ENCODE assay signal across 1 cellular context in the genomic region with DNA sequence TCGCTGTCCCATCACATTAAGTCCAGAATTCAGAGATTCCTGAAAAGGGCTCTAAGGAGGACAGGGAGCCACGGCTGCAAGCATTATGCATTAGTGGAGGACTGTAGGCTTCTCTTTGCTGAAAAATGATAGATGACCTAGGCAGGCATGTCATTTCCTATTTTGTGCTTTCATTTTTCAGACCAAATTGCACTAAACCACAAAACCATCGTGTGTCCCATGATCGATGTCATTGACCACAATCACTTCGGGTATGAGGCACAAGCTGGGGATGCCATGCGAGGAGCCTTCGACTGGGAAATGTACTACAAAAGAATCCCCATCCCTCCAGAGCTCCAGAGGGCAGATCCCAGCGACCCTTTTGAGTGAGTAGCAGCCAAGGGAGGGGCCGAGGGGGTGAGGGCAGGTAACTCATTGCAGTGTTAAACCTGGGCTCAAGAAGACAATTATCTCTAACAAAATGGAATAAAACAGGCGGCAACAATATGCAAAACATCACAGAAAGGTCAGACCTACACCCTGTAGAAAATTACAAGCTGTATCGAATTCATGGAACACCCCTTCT.
TF ChIP-seq lines count a peak whose summit lies in the region.

No MANE protein-coding gene starts in this region.

TF ChIP-seq in GM23338, 12 proteins besides CTCF, POLR2A, EP300 and RAD21 (continued from another document):
- TF ChIP-seq, protein P1, sequence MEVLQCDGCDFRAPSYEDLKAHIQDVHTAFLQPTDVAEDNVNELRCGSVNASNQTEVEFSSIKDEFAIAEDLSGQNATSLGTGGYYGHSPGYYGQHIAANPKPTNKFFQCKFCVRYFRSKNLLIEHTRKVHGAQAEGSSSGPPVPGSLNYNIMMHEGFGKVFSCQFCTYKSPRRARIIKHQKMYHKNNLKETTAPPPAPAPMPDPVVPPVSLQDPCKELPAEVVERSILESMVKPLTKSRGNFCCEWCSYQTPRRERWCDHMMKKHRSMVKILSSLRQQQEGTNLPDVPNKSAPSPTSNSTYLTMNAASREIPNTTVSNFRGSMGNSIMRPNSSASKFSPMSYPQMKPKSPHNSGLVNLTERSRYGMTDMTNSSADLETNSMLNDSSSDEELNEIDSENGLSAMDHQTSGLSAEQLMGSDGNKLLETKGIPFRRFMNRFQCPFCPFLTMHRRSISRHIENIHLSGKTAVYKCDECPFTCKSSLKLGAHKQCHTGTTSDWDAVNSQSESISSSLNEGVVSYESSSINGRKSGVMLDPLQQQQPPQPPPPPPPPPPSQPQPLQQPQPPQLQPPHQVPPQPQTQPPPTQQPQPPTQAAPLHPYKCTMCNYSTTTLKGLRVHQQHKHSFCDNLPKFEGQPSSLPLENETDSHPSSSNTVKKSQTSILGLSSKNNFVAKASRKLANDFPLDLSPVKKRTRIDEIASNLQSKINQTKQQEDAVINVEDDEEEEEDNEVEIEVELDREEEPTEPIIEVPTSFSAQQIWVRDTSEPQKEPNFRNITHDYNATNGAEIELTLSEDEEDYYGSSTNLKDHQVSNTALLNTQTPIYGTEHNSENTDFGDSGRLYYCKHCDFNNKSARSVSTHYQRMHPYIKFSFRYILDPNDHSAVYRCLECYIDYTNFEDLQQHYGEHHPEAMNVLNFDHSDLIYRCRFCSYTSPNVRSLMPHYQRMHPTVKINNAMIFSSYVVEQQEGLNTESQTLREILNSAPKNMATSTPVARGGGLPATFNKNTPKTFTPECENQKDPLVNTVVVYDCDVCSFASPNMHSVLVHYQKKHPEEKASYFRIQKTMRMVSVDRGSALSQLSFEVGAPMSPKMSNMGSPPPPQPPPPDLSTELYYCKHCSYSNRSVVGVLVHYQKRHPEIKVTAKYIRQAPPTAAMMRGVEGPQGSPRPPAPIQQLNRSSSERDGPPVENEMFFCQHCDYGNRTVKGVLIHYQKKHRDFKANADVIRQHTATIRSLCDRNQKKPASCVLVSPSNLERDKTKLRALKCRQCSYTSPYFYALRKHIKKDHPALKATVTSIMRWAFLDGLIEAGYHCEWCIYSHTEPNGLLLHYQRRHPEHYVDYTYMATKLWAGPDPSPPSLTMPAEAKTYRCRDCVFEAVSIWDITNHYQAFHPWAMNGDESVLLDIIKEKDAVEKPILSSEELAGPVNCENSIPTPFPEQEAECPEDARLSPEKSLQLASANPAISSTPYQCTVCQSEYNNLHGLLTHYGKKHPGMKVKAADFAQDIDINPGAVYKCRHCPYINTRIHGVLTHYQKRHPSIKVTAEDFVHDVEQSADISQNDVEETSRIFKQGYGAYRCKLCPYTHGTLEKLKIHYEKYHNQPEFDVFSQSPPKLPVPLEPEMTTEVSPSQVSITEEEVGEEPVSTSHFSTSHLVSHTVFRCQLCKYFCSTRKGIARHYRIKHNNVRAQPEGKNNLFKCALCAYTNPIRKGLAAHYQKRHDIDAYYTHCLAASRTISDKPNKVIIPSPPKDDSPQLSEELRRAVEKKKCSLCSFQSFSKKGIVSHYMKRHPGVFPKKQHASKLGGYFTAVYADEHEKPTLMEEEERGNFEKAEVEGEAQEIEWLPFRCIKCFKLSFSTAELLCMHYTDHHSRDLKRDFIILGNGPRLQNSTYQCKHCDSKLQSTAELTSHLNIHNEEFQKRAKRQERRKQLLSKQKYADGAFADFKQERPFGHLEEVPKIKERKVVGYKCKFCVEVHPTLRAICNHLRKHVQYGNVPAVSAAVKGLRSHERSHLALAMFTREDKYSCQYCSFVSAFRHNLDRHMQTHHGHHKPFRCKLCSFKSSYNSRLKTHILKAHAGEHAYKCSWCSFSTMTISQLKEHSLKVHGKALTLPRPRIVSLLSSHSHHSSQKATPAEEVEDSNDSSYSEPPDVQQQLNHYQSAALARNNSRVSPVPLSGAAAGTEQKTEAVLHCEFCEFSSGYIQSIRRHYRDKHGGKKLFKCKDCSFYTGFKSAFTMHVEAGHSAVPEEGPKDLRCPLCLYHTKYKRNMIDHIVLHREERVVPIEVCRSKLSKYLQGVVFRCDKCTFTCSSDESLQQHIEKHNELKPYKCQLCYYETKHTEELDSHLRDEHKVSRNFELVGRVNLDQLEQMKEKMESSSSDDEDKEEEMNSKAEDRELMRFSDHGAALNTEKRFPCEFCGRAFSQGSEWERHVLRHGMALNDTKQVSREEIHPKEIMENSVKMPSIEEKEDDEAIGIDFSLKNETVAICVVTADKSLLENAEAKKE (CRISPR knock-in tag; IDR thresholded peaks at IDR 0.05): no peak
- no peak for TF ChIP-seq ZNF114 (CRISPR knock-in tag; IDR thresholded peaks at IDR 0.05)
TF ChIP-seq in GM23338: peak in this region for 0.
